8 cellular contexts compared by ENCODE assay signal in the genomic region with DNA sequence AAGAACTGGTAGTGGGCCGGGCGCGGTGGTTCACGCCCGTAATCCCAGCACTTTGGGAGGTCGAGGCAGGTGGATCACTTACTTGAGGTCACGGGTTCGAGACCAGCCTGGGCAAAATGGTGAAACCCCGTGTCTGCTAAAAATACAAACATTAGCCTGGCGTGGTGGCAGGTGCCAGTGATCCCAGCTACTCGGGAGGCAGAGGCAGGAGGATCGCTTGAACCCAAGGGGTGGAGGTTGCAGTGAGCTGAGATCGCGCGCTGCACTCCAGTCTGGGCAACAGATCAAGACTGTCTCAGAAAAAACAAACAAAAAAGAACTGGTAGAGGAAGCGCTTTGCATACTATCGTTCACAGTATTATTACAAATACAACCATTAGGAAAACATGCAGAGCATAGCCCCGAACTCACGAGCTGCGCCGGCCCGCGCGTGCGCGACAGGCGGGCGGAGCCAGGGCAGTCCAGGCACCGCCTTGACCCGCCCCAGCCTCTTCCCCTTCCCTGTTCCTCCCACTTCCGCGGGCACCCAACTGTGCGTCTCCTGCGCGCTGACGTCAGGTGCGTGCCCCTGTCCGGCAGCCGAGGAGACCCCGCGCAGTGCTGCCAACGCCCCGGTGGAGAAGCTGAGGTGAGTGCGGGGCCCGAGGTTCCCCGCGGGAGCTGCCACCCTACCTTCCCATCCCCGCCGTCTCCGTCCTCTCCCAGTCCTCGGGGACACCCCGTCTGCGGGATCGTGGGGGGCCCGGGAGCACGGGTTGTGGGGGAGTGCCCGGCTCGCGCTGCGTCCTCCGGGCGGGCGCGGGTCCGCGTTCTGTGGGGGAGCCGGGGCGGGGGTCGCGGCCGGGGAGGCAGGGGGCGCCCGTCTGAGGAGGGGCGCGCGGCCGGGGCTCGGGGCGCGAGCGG. TPM values are rescaled to one million over a fixed set of nuclear protein-coding genes. Genes with fewer than 3 reads are reported as not detected.
DNase-seq lines count a peak whose midpoint lies in the region; ATAC-seq and TF ChIP-seq lines count a peak whose summit lies in the region.

CDC42 (plus strand) TSS at position 595 of the 903 bp plus-strand sequence. CDS start 25,770 bp downstream, outside the sequence.

- DNase-seq in AML-193 (lab: John Stamatoyannopoulos, UW) (peak; percentile 90 to 91), NCI-H510A treated with DMSO at 0.1 percent for 48 hours (lab: John Stamatoyannopoulos, UW) (peak; percentile 96), cerebellum (ENCODE audit: low spot score) (peak; percentile 98), kidney glomerular epithelial cell (lab: John Stamatoyannopoulos, UW) (peak; percentile 85)
- DNase-seq in activated CD4-positive, alpha-beta T cell treated with anti-CD3 and anti-CD28 coated beads for 24 hours (ENCODE audit: low read depth in 2 of 2) = peak; percentile 94
- DNase-seq in stimulated activated CD4-positive, alpha-beta T cell treated with anti-CD3 and anti-CD28 coated beads, Interleukin-15, amount 100 ng/mL, for 48 hours (ENCODE audit: low read depth in 2 of 2) = peak; percentile 94 to 97

- peak; percentile 89 for ATAC-seq in HG03432 (IDR thresholded peaks at IDR 0.05; ENCODE audit: unreplicated experiment)

- peak; percentile 96 for TF ChIP-seq POLR2A in GM19193 (IDR thresholded peaks at IDR 0.05; ENCODE audit: extremely low read depth, insufficient read depth, insufficient read length)

RNA-seq across cellular contexts. Expression of gene CDC42, which starts in this region (rescaled TPM):
- 251 TPM for total RNA-seq in cerebellum

Comparison
In these comparisons a context has a peak if more than half of its experiments do, and no peak if none do; other contexts are left out.
1. Peak in every context shown above with its lines: DNase-seq and ATAC-seq.